32 cellular contexts compared by ENCODE assay signal in genomic region chr5:143933434-143933833, GRCh38.
DNase-seq lines count a peak whose midpoint lies in the region; ATAC-seq, FAIRE-seq and TF ChIP-seq lines count a peak whose summit lies in the region.
"Had no signal": no experiment of that assay in that cellular context is flagged by ENCODE, and none has a peak within 500 bp of the region (broad histone marks: within the 10 kb centered on the region; RNA-seq: fewer than 3 reads in every experiment).

No MANE protein-coding gene starts in this region.

- H3K56ac ChIP-seq in H1 (replicated peaks; ENCODE audit: insufficient read length, low read depth, low read length): no peak overlapping the region
- H3K56ac ChIP-seq in mesendoderm (ENCODE audit: low read length): no peak overlapping the region

- H3K4me3 Mint-ChIP-seq in Calu3 (ENCODE audit: low read depth, unreplicated experiment): no peak overlapping the region
- no peak overlapping the region for H3K4me3 Mint-ChIP-seq in activated naive CD4-positive, alpha-beta T cell treated with anti-CD3 and anti-CD28 coated beads, Interleukin-2, amount 10 ng/mL, durations not matched to agents 7 days and 5 days
- H3K4me3 Mint-ChIP-seq: activated CD4-positive, alpha-beta T cell treated with anti-CD3 and anti-CD28 coated beads for 36 hours; activated naive CD4-positive, alpha-beta T cell treated with anti-CD3 and anti-CD28 coated beads, Interleukin-2, amount 50 U/mL, for 24 hours; CD4-positive, alpha-beta T cell; immature natural killer cell; neural crest cell; stimulated activated naive CD8-positive, alpha-beta T cell treated with anti-CD3 and anti-CD28 coated beads, Interleukin-15, amount 100 ng/mL, for 72 hours; T-helper 2 cell treated with Interferon-gamma antibody and Interleukin-4, amounts not matched to agents 5 μg/mL and 100 μg/mL, for 36 hours had no signal

- no peak overlapping the region for H3K18ac ChIP-seq in H1 (ENCODE audit: extremely low read depth, low read length)
- no peak overlapping the region for H3K18ac ChIP-seq in mesendoderm (ENCODE audit: low read length)

- H3K27me3 Mint-ChIP-seq in Calu3 (ENCODE audit: unreplicated experiment): no peaks in the 10 kb centered on the region
- peaks cover 5% of the 10 kb centered on the region for H3K27me3 Mint-ChIP-seq in activated naive CD4-positive, alpha-beta T cell treated with anti-CD3 and anti-CD28 coated beads, Interleukin-2, amount 10 ng/mL, durations not matched to agents 7 days and 5 days
- H3K27me3 Mint-ChIP-seq: CD4-positive, alpha-beta T cell; stimulated activated naive CD8-positive, alpha-beta T cell treated with anti-CD3 and anti-CD28 coated beads, Interleukin-15, amount 100 ng/mL, for 72 hours had no signal

- no peak overlapping the region for H3K27ac ChIP-seq in H1 (ENCODE audit: low read depth, low read length)
- H3K27ac ChIP-seq in mesendoderm (ENCODE audit: low read depth, low read length): no peak overlapping the region
- H3K27ac ChIP-seq: brain microvascular endothelial cell, pancreas, Peyer's patch had no signal

- no peaks in the 10 kb centered on the region for H3K23me2 ChIP-seq in H1 (ENCODE audit: low read depth, low read length)

- FAIRE-seq in H1 (lab: Jason Lieb, UNC): no peak
- FAIRE-seq: GM18507, GM19239, pancreas had no signal

- H4K8ac ChIP-seq in H1 (ENCODE audit: extremely low read depth, insufficient read depth, low read length): no peak overlapping the region
- H4K8ac ChIP-seq in mesendoderm (ENCODE audit: low read depth, low read length): no peak overlapping the region

- H2BK5ac ChIP-seq in H1 (ENCODE audit: low read depth, low read length): no peak overlapping the region
- H2BK5ac ChIP-seq in mesendoderm (ENCODE audit: low read length): no peak overlapping the region

- TF ChIP-seq RAD21 in H1 (IDR thresholded peaks at IDR 0.05 in 1 of 2, conservative IDR thresholded peaks at IDR 0.05 in 1 of 2; ENCODE audit: low read depth in 2 of 2, low read length in 2 of 2): no peak

- H3K4me3 ChIP-seq in H1 (ENCODE audit: extremely low read depth in 1 of 4, insufficient read depth in 2 of 4, low read depth in 3 of 4, low read length in 4 of 4): no peak overlapping the region
- H3K4me3 ChIP-seq in mesendoderm (ENCODE audit: low read length): no peak overlapping the region
- H3K4me3 ChIP-seq: pancreas, Peyer's patch had no signal

- H2BK120ac ChIP-seq in H1 (replicated peaks; ENCODE audit: low read depth, low read length): no peak overlapping the region
- H2BK120ac ChIP-seq in mesendoderm (ENCODE audit: low read depth, low read length): no peak overlapping the region

- no peak for ATAC-seq in HG03460 (IDR thresholded peaks at IDR 0.05; ENCODE audit: unreplicated experiment)
- ATAC-seq: activated CD4-positive, alpha-beta T cell treated with anti-CD3 and anti-CD28 coated beads for 36 hours; pancreas; stimulated activated naive CD8-positive, alpha-beta T cell treated with anti-CD3 and anti-CD28 coated beads, Interleukin-15, amount 100 ng/mL, for 72 hours had no signal

- H4K5ac ChIP-seq in H1 (ENCODE audit: insufficient read length, low read depth, low read length) (no peak overlapping the region), mesendoderm (ENCODE audit: low read length) (no peak overlapping the region)

- no peaks in the 10 kb centered on the region for H3K27me3 ChIP-seq in H1 (replicated peaks in 1 of 4; ENCODE audit: control insufficient read depth in 3 of 4, extremely low read depth in 1 of 4, insufficient read depth in 3 of 4, low read length in 3 of 4)
- H3K27me3 ChIP-seq in mesendoderm (ENCODE audit: insufficient read depth, low read length, poor library complexity): no peaks in the 10 kb centered on the region
- H3K27me3 ChIP-seq: brain microvascular endothelial cell, pancreas, Peyer's patch had no signal

- H3K36me3 Mint-ChIP-seq in Calu3 (ENCODE audit: insufficient read depth, unreplicated experiment): no peaks in the 10 kb centered on the region
- H3K36me3 Mint-ChIP-seq in activated naive CD4-positive, alpha-beta T cell treated with anti-CD3 and anti-CD28 coated beads, Interleukin-2, amount 10 ng/mL, durations not matched to agents 7 days and 5 days: peaks cover 3% of the 10 kb centered on the region

- peaks cover 10% of the 10 kb centered on the region for H3K4me1 Mint-ChIP-seq in Calu3 (ENCODE audit: low read depth, unreplicated experiment)
- H3K4me1 Mint-ChIP-seq in activated naive CD4-positive, alpha-beta T cell treated with anti-CD3 and anti-CD28 coated beads, Interleukin-2, amount 10 ng/mL, durations not matched to agents 7 days and 5 days: no peaks in the 10 kb centered on the region
- H3K4me1 Mint-ChIP-seq: activated CD4-positive, alpha-beta T cell treated with anti-CD3 and anti-CD28 coated beads for 36 hours; activated naive CD4-positive, alpha-beta T cell treated with anti-CD3 and anti-CD28 coated beads, Interleukin-2, amount 50 U/mL, for 24 hours; immature natural killer cell; neural crest cell; stimulated activated naive CD8-positive, alpha-beta T cell treated with anti-CD3 and anti-CD28 coated beads, Interleukin-15, amount 100 ng/mL, for 72 hours had no signal

- H4K91ac ChIP-seq in H1 (replicated peaks; ENCODE audit: insufficient read length, low read length): no peak overlapping the region

- H3K4ac ChIP-seq in H1 (replicated peaks; ENCODE audit: insufficient read length, low read depth, low read length): no peak overlapping the region
- H3K4ac ChIP-seq in mesendoderm (ENCODE audit: low read depth, low read length): no peak overlapping the region

- H3K79me2 ChIP-seq in H1 (ENCODE audit: control insufficient read depth in 1 of 2, insufficient read depth in 2 of 2, low read length in 2 of 2): no peaks in the 10 kb centered on the region
- no peaks in the 10 kb centered on the region for H3K79me2 ChIP-seq in mesendoderm (ENCODE audit: control insufficient read depth, insufficient read depth, low read length)

- CTCF ChIA-PET in Calu3 (lab: Charles Lee): no interaction called here
- CTCF ChIA-PET in H1 (lab: Charles Lee; ENCODE audit: partially characterized antibody): no interaction called here
- CTCF ChIA-PET in activated naive CD4-positive, alpha-beta T cell treated with anti-CD3 and anti-CD28 coated beads, Interleukin-2, amount 10 ng/mL, durations not matched to agents 7 days and 5 days (lab: Charles Lee): no interaction called here

- H4K20me1 ChIP-seq in H1 (replicated peaks in 1 of 2; ENCODE audit: control insufficient read depth in 1 of 2, insufficient read depth in 2 of 2, low read length in 2 of 2): no peaks in the 10 kb centered on the region

- no peak overlapping the region for H2BK20ac ChIP-seq in H1 (ENCODE audit: low read length)

- intact Hi-C loops in Calu3 (cut with micrococcal nuclease; ENCODE audit: unreplicated experiment): no loop called here

- no peak overlapping the region for H2BK12ac ChIP-seq in H1 (ENCODE audit: low read depth, low read length)

- H3K23ac ChIP-seq in H1 (ENCODE audit: insufficient read length): no peak overlapping the region
- no peak overlapping the region for H3K23ac ChIP-seq in mesendoderm (ENCODE audit: low read length)

- H2AK5ac ChIP-seq in H1 (ENCODE audit: low read depth, low read length) (no peak overlapping the region), mesendoderm (ENCODE audit: low read length) (no peak overlapping the region)

- peaks cover 0 to 4% (median 1%) of the 10 kb centered on the region in 4 experiments; a peak in 3 of 7 replicates for H3K4me1 ChIP-seq in H1 (replicated peaks in 1 of 4; ENCODE audit: control insufficient read depth in 3 of 4, insufficient read depth in 4 of 4, low read length in 3 of 4)
- H3K4me1 ChIP-seq in mesendoderm (ENCODE audit: control insufficient read depth, low read depth, low read length): no peaks in the 10 kb centered on the region
- H3K4me1 ChIP-seq: pancreas, Peyer's patch had no signal

- TF ChIP-seq EP300 in H1 (IDR thresholded peaks at IDR 0.05; ENCODE audit: borderline replicate concordance in 1 of 2, low read depth in 2 of 2, low read length in 2 of 2): no peak

- H3K4me2 ChIP-seq in H1 (ENCODE audit: insufficient read depth in 1 of 2, low read depth in 2 of 2, low read length in 2 of 2): no peak overlapping the region
- no peak overlapping the region for H3K4me2 ChIP-seq in mesendoderm (ENCODE audit: low read length)

- no peak for TF ChIP-seq POLR2A in H1 (IDR thresholded peaks at IDR 0.05; ENCODE audit: control extremely low read depth in 1 of 2, low read depth in 2 of 2, low read length in 2 of 2)

- POLR2A ChIA-PET in H1 (lab: Charles Lee; ENCODE audit: partially characterized antibody): no interaction called here

- H3K9me3 Mint-ChIP-seq in Calu3 (ENCODE audit: low read depth, unreplicated experiment): peaks cover 10% of the 10 kb centered on the region
- peaks cover 16% of the 10 kb centered on the region for H3K9me3 Mint-ChIP-seq in activated naive CD4-positive, alpha-beta T cell treated with anti-CD3 and anti-CD28 coated beads, Interleukin-2, amount 10 ng/mL, durations not matched to agents 7 days and 5 days

- no TSS peak for BruUV-seq in Calu3 (replicated peaks; lab: Mats Ljungman, UMichigan)

- no peak overlapping the region for H3K27ac Mint-ChIP-seq in Calu3 (ENCODE audit: unreplicated experiment)
- no peak overlapping the region for H3K27ac Mint-ChIP-seq in activated naive CD4-positive, alpha-beta T cell treated with anti-CD3 and anti-CD28 coated beads, Interleukin-2, amount 10 ng/mL, durations not matched to agents 7 days and 5 days
- H3K27ac Mint-ChIP-seq: activated CD4-positive, alpha-beta T cell treated with anti-CD3 and anti-CD28 coated beads for 36 hours; activated naive CD4-positive, alpha-beta T cell treated with anti-CD3 and anti-CD28 coated beads, Interleukin-2, amount 50 U/mL, for 24 hours; activated T-helper 2 cell treated with anti-CD3 and anti-CD28 coated beads, Interferon-gamma antibody, Interleukin-2, Interleukin-4, amounts not matched to agents 10 μg/mL and 5 μg/mL and 100 μg/mL, durations not matched to agents 14 hours and 24 hours and 36 hours; CD4-positive, alpha-beta T cell; immature natural killer cell; stimulated activated naive CD8-positive, alpha-beta T cell treated with anti-CD3 and anti-CD28 coated beads, Interleukin-15, amount 100 ng/mL, for 72 hours; T-helper 2 cell treated with Interferon-gamma antibody and Interleukin-4, amounts not matched to agents 5 μg/mL and 100 μg/mL, for 36 hours had no signal

- H3K36me3 ChIP-seq in H1 (ENCODE audit: control insufficient read depth in 2 of 4, insufficient read depth in 4 of 4, low read length in 3 of 4): no peaks in the 10 kb centered on the region
- no peaks in the 10 kb centered on the region for H3K36me3 ChIP-seq in mesendoderm (ENCODE audit: control insufficient read depth, insufficient read depth, low read length)
- H3K36me3 ChIP-seq: brain microvascular endothelial cell, pancreas, Peyer's patch had no signal

- no peak overlapping the region for H3K14ac ChIP-seq in H1 (ENCODE audit: insufficient read length)

- H3K79me1 ChIP-seq in H1 (ENCODE audit: low read depth, low read length) (no peaks in the 10 kb centered on the region), mesendoderm (ENCODE audit: low read length) (no peaks in the 10 kb centered on the region)

- H2BK15ac ChIP-seq in H1 (ENCODE audit: low read length): no peak overlapping the region
- no peak overlapping the region for H2BK15ac ChIP-seq in mesendoderm (replicated peaks; ENCODE audit: low read depth)

- DNase-seq in Calu3: peak; percentile 16
- peak; percentile 52 for DNase-seq in M059J (ENCODE audit: low read depth)
- no peak for DNase-seq in H1 (ENCODE audit: low read depth in 1 of 2, low spot score in 2 of 2)
- peak; percentile 76 for DNase-seq in mesendoderm
- no peak for DNase-seq in NCI-H1694 (lab: John Stamatoyannopoulos, UW)
- no peak for DNase-seq in NCI-H1694 treated with DMSO at 0.1 percent for 48 hours (lab: John Stamatoyannopoulos, UW)
- no peak for DNase-seq in activated naive CD4-positive, alpha-beta T cell treated with anti-CD3 and anti-CD28 coated beads, Interleukin-2, amount 10 ng/mL, durations not matched to agents 7 days and 5 days
- DNase-seq: activated CD4-positive, alpha-beta T cell treated with anti-CD3 and anti-CD28 coated beads for 36 hours; activated CD8-positive, alpha-beta memory T cell treated with anti-CD3 and anti-CD28 coated beads for 24 hours; activated T-cell treated with anti-CD3 and anti-CD28 coated beads for 4 hours; AML-193; amniotic stem cell; brain microvascular endothelial cell; CD4-positive, alpha-beta T cell; H7; immature natural killer cell; mesenchymal stem cell; NCI-H1105; NCI-H2029; pancreas; Peyer's patch; retina; SIG-M5; stimulated activated CD4-positive, alpha-beta T cell treated with anti-CD3 and anti-CD28 coated beads, Interleukin-1b, Interleukin-23, amount 100 ng/mL, for 48 hours; stimulated activated naive CD8-positive, alpha-beta T cell treated with anti-CD3 and anti-CD28 coated beads, Interleukin-15, amount 100 ng/mL, for 72 hours had no signal

- 77% methylated on average over 3 of the region's 3 CpGs; no CpG with 5 or more reads in 1 of the 2 experiments for WGBS in H1 (ENCODE audit: extremely low coverage in 1 of 2, insufficient coverage in 1 of 2, insufficient read length in 1 of 2, insufficient replicate concordance in 2 of 2, low coverage in 1 of 2, low lambda C conversion rate in 2 of 2, missing lambda C conversion rate in 1 of 2), 2 experiments
- no CpG with 5 or more reads among the region's 3 CpGs for WGBS in mesendoderm (ENCODE audit: extremely low coverage, insufficient coverage, low lambda C conversion rate)

- 0 out of 2 replicates have a peak overlapping the region, but pooled peaks have one; percentile 5 for H2AFZ ChIP-seq in H1 (ENCODE audit: low read length)

- H3K9ac ChIP-seq in H1 (replicated peaks in 1 of 4; ENCODE audit: extremely low read depth in 1 of 4, low read depth in 3 of 4, low read length in 3 of 4): no peak overlapping the region
- no peak overlapping the region for H3K9ac ChIP-seq in mesendoderm (ENCODE audit: low read length)

- H3K9me3 ChIP-seq in H1 (ENCODE audit: insufficient read depth in 2 of 2, low read depth in 1 of 2, low read length in 1 of 2): no peaks in the 10 kb centered on the region
- H3K9me3 ChIP-seq: pancreas had no signal

- TF ChIP-seq CTCF in Calu3 (IDR thresholded peaks at IDR 0.05; ENCODE audit: unreplicated experiment) (no peak), H1 (IDR thresholded peaks at IDR 0.05; ENCODE audit: control extremely low read depth in 1 of 3, insufficient read depth in 1 of 3, low read depth in 1 of 3, low read length in 3 of 3) (no peak)

Comparison
In these comparisons a context has a peak if more than half of its experiments do, and no peak if none do; other contexts are left out.
1. DNase-seq: peak in Calu3 (single experiment), M059J (single experiment) and mesendoderm (single experiment); none in H1 (0 of 2), NCI-H1694 (single experiment), NCI-H1694 treated with DMSO at 0.1 percent for 48 hours (single experiment) and activated naive CD4-positive, alpha-beta T cell treated with anti-CD3 and anti-CD28 coated beads, Interleukin-2, amount 10 ng/mL, durations not matched to agents 7 days and 5 days (single experiment).